Comparison of ENCODE assay signal across 8 cellular contexts in genomic region chr1:120341756-120342155, GRCh38.
DNase-seq lines count a peak whose midpoint lies in the region; ATAC-seq and TF ChIP-seq lines count a peak whose summit lies in the region.
"Not testable (repeated sequence)": the region's sequence is repeated elsewhere in the genome, so short reads cannot be mapped to it uniquely, and the experiment has no call there.

No MANE protein-coding gene starts in this region.

- H3K9ac ChIP-seq in HUES48 (ENCODE audit: low read depth, low read length); SK-N-MC (ENCODE audit: insufficient read length); iPS-15b (ENCODE audit: low read depth, low read length): not testable (repeated sequence)

- H3K27me3 Mint-ChIP-seq in CD14-positive monocyte (ENCODE audit: low read depth in 3 of 3); activated T-helper 2 cell treated with anti-CD3 and anti-CD28 coated beads, Interferon-gamma antibody, Interleukin-2, Interleukin-4, amounts not matched to agents 10 μg/mL and 5 μg/mL and 100 μg/mL, durations not matched to agents 14 hours and 24 hours and 36 hours (ENCODE audit: low read depth); natural killer cell treated with Interleukin-12 subunit alpha and Interleukin-12 subunit beta and Interleukin-15 and Interleukin-18, amount 100 ng/mL, for 72 hours; stimulated activated naive B cell treated with anti-CD40 and anti-IgM and Interleukin-4, amounts not matched to agents 10 μg/mL and 1 μg/mL and 100 μg/mL, for 72 hours: not testable (repeated sequence)

- DNase-seq in CD14-positive monocyte (ENCODE audit: low spot score); SK-N-MC (ENCODE audit: low read depth, low spot score); activated T-helper 2 cell treated with anti-CD3 and anti-CD28 coated beads, Interferon-gamma antibody, Interleukin-2, Interleukin-4, amounts not matched to agents 10 μg/mL and 5 μg/mL and 100 μg/mL, durations not matched to agents 14 hours and 24 hours and 36 hours (ENCODE audit: low spot score): not testable (repeated sequence)
- DNase-seq in dorsolateral prefrontal cortex = peak in 1 of 10 donors; percentile 27
- peak; percentile 56 for DNase-seq in natural killer cell treated with Interleukin-12 subunit alpha and Interleukin-12 subunit beta and Interleukin-15 and Interleukin-18, amount 100 ng/mL, for 72 hours (ENCODE audit: low spot score)
- peak; percentile 4 for DNase-seq in stimulated activated naive B cell treated with anti-CD40 and anti-IgM and Interleukin-4, amounts not matched to agents 10 μg/mL and 1 μg/mL and 100 μg/mL, for 72 hours

- intact Hi-C loops in CD14-positive monocyte (cut with micrococcal nuclease); activated T-helper 2 cell treated with anti-CD3 and anti-CD28 coated beads, Interferon-gamma antibody, Interleukin-2, Interleukin-4, amounts not matched to agents 10 μg/mL and 5 μg/mL and 100 μg/mL, durations not matched to agents 14 hours and 24 hours and 36 hours (cut with micrococcal nuclease); dorsolateral prefrontal cortex (cut with DNase I): not testable (repeated sequence)

- peak in 1 of 2 donors; percentile 53 for ATAC-seq in natural killer cell treated with Interleukin-12 subunit alpha and Interleukin-12 subunit beta and Interleukin-15 and Interleukin-18, amount 100 ng/mL, for 72 hours
- peak; percentile 39 to 44 for ATAC-seq in stimulated activated naive B cell treated with anti-CD40 and anti-IgM and Interleukin-4, amounts not matched to agents 10 μg/mL and 1 μg/mL and 100 μg/mL, for 72 hours (replicated peaks)

- H3K4me3 Mint-ChIP-seq in CD14-positive monocyte = peak overlapping the region; percentile 95 to 96
- peak overlapping the region; percentile 84 for H3K4me3 Mint-ChIP-seq in activated T-helper 2 cell treated with anti-CD3 and anti-CD28 coated beads, Interferon-gamma antibody, Interleukin-2, Interleukin-4, amounts not matched to agents 10 μg/mL and 5 μg/mL and 100 μg/mL, durations not matched to agents 14 hours and 24 hours and 36 hours (ENCODE audit: low read depth)
- H3K4me3 Mint-ChIP-seq in natural killer cell treated with Interleukin-12 subunit alpha and Interleukin-12 subunit beta and Interleukin-15 and Interleukin-18, amount 100 ng/mL, for 72 hours = peak overlapping the region; percentile 78
- peak overlapping the region; percentile 80 to 87 for H3K4me3 Mint-ChIP-seq in stimulated activated naive B cell treated with anti-CD40 and anti-IgM and Interleukin-4, amounts not matched to agents 10 μg/mL and 1 μg/mL and 100 μg/mL, for 72 hours

- H3K27ac ChIP-seq in HUES48 (ENCODE audit: low read depth, low read length); SK-N-MC: not testable (repeated sequence)
- peak overlapping the region in 23 of 59 donors; percentile 43 to 86 (median 67) for H3K27ac ChIP-seq in dorsolateral prefrontal cortex

- H3K4me1 ChIP-seq in HUES48 (ENCODE audit: control insufficient read depth, insufficient read depth, low read length); iPS-15b (ENCODE audit: control insufficient read depth, insufficient read depth, low read length): not testable (repeated sequence)

- not testable (repeated sequence) for H3K9me3 Mint-ChIP-seq in CD14-positive monocyte; activated T-helper 2 cell treated with anti-CD3 and anti-CD28 coated beads, Interferon-gamma antibody, Interleukin-2, Interleukin-4, amounts not matched to agents 10 μg/mL and 5 μg/mL and 100 μg/mL, durations not matched to agents 14 hours and 24 hours and 36 hours; natural killer cell treated with Interleukin-12 subunit alpha and Interleukin-12 subunit beta and Interleukin-15 and Interleukin-18, amount 100 ng/mL, for 72 hours; stimulated activated naive B cell treated with anti-CD40 and anti-IgM and Interleukin-4, amounts not matched to agents 10 μg/mL and 1 μg/mL and 100 μg/mL, for 72 hours

- not testable (repeated sequence) for TF ChIP-seq CTCF in CD14-positive monocyte (IDR thresholded peaks at IDR 0.05); dorsolateral prefrontal cortex (IDR thresholded peaks at IDR 0.05 in 54 of 56, conservative IDR thresholded peaks at IDR 0.05 in 2 of 56; ENCODE audit: low read depth in 1 of 56, partially characterized antibody in 56 of 56)

- not testable (repeated sequence) for H3K36me3 Mint-ChIP-seq in CD14-positive monocyte; activated T-helper 2 cell treated with anti-CD3 and anti-CD28 coated beads, Interferon-gamma antibody, Interleukin-2, Interleukin-4, amounts not matched to agents 10 μg/mL and 5 μg/mL and 100 μg/mL, durations not matched to agents 14 hours and 24 hours and 36 hours (ENCODE audit: low read depth); natural killer cell treated with Interleukin-12 subunit alpha and Interleukin-12 subunit beta and Interleukin-15 and Interleukin-18, amount 100 ng/mL, for 72 hours; stimulated activated naive B cell treated with anti-CD40 and anti-IgM and Interleukin-4, amounts not matched to agents 10 μg/mL and 1 μg/mL and 100 μg/mL, for 72 hours

- H3K4me1 Mint-ChIP-seq in CD14-positive monocyte; activated T-helper 2 cell treated with anti-CD3 and anti-CD28 coated beads, Interferon-gamma antibody, Interleukin-2, Interleukin-4, amounts not matched to agents 10 μg/mL and 5 μg/mL and 100 μg/mL, durations not matched to agents 14 hours and 24 hours and 36 hours (ENCODE audit: low read depth); natural killer cell treated with Interleukin-12 subunit alpha and Interleukin-12 subunit beta and Interleukin-15 and Interleukin-18, amount 100 ng/mL, for 72 hours (ENCODE audit: low read depth in 2 of 2); stimulated activated naive B cell treated with anti-CD40 and anti-IgM and Interleukin-4, amounts not matched to agents 10 μg/mL and 1 μg/mL and 100 μg/mL, for 72 hours: not testable (repeated sequence)

- peak overlapping the region; percentile 41 to 89 (median 85) for H3K27ac Mint-ChIP-seq in CD14-positive monocyte
- H3K27ac Mint-ChIP-seq in activated T-helper 2 cell treated with anti-CD3 and anti-CD28 coated beads, Interferon-gamma antibody, Interleukin-2, Interleukin-4, amounts not matched to agents 10 μg/mL and 5 μg/mL and 100 μg/mL, durations not matched to agents 14 hours and 24 hours and 36 hours = peak overlapping the region; percentile 88
- peak overlapping the region in 1 of 2 donors; percentile 56 for H3K27ac Mint-ChIP-seq in natural killer cell treated with Interleukin-12 subunit alpha and Interleukin-12 subunit beta and Interleukin-15 and Interleukin-18, amount 100 ng/mL, for 72 hours
- peak overlapping the region; percentile 93 for H3K27ac Mint-ChIP-seq in stimulated activated naive B cell treated with anti-CD40 and anti-IgM and Interleukin-4, amounts not matched to agents 10 μg/mL and 1 μg/mL and 100 μg/mL, for 72 hours

- not testable (repeated sequence) for H3K36me3 ChIP-seq in HUES48 (ENCODE audit: control insufficient read depth, insufficient read depth, low read length); SK-N-MC (ENCODE audit: insufficient read depth, low read length); iPS-15b (ENCODE audit: control insufficient read depth, insufficient read depth, low read length)

- H3K9me3 ChIP-seq in HUES48 (ENCODE audit: control insufficient read depth, insufficient read depth, low read length); SK-N-MC (ENCODE audit: low read depth, low read length); iPS-15b (ENCODE audit: control insufficient read depth, insufficient read depth, low read length): not testable (repeated sequence)

- H3K4me3 ChIP-seq in HUES48 (ENCODE audit: low read depth, low read length) (peak overlapping the region; percentile 56), SK-N-MC (peak overlapping the region; percentile 74), dorsolateral prefrontal cortex (peak overlapping the region in 49 of 59 donors; percentile 18 to 69 (median 51)), iPS-15b (ENCODE audit: low read depth, low read length) (peak overlapping the region; percentile 39)

- not testable (repeated sequence) for H3K27me3 ChIP-seq in HUES48 (ENCODE audit: control insufficient read depth, insufficient read depth, low read length); dorsolateral prefrontal cortex; iPS-15b (ENCODE audit: control insufficient read depth, insufficient read depth, low read length)
